In the genomic region with DNA sequence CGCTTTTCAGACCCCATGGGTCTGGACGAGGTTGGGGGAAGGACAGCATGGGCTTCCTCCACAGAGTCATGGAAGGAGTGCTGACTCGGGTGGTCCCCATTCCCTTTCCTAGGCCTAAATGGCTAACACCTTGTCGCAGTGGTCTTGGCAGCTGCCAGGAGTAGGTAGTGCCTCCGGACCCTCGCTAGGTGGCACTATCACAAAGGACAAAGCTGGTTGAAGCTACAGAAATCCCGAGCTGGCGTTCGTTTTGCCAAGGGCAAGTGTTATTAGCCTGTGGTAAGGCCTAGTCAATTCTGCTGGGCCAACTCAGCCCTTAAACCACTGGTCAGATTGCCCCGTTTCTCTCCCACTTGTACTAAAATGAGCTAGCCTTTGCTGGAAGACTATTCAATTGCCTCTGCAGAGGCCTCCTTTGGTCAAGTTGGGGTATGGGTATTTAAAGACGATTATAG, we compare ENCODE assay signal across 8 cellular contexts. TPM values are rescaled to one million over a fixed set of nuclear protein-coding genes. Genes with fewer than 3 reads are reported as not detected.
A peak's percentile ranks its signal among the peaks of the same experiment; 100 is the strongest.
DNase-seq lines count a peak whose midpoint lies in the region; ATAC-seq and TF ChIP-seq lines count a peak whose summit lies in the region.

No MANE protein-coding gene starts in this region.

- H3K79me2 ChIP-seq in hepatocyte, result peaks cover 37% of the 10 kb centered on the region

- intact Hi-C loops in aorta (cut with DNase I), result loop anchor here (2.0 to 5.0 kb wide), 4 partner anchors 47 to 378 kb away; partner anchors contain the start of gene PMVK (in 1 of the 2)

- ATAC-seq in HG02870 (IDR thresholded peaks at IDR 0.05; ENCODE audit: unreplicated experiment) (peak; percentile 35), aorta (ENCODE audit: low FRiP score) (peak; percentile 91)

- peak; percentile 77 for DNase-seq in GM04504 (ENCODE audit: low read depth)
- DNase-seq in NCI-H187 (lab: John Stamatoyannopoulos, UW), result peak; percentile 94 to 96
- peak; percentile 65 for DNase-seq in T-helper 22 cell (ENCODE audit: low read depth)
- DNase-seq in astrocyte of the cerebellum (ENCODE audit: low read depth), result peak; percentile 90
- DNase-seq in hepatocyte (ENCODE audit: low spot score), result peak; percentile 94
- DNase-seq in aorta, result peak; percentile 90 to 92

- peak; percentile 88 for TF ChIP-seq CTCF in astrocyte of the cerebellum (IDR thresholded peaks at IDR 0.05; ENCODE audit: low read depth, low read length, missing control alignments)
- TF ChIP-seq CTCF in hepatocyte (IDR thresholded peaks at IDR 0.05; ENCODE audit: poor library complexity), result peak; percentile 95

- H3K27ac ChIP-seq in hepatocyte, result peak overlapping the region; percentile 95
- peak overlapping the region; percentile 88 for H3K27ac ChIP-seq in rectal smooth muscle tissue (ENCODE audit: low read depth, low read length)
- peak overlapping the region in 1 of 2 donors; percentile 38 for H3K27ac ChIP-seq in aorta (ENCODE audit: low read depth in 1 of 2, low read length in 2 of 2)

- peak overlapping the region; percentile 88 for H3K4me2 ChIP-seq in hepatocyte

- H3K4me1 ChIP-seq in hepatocyte (ENCODE audit: insufficient read depth), result peaks cover 8% of the 10 kb centered on the region
- peaks cover 21% of the 10 kb centered on the region for H3K4me1 ChIP-seq in rectal smooth muscle tissue (ENCODE audit: control insufficient read depth, insufficient read depth, low read length)
- H3K4me1 ChIP-seq in aorta (ENCODE audit: control insufficient read depth in 1 of 2, insufficient read depth in 2 of 2, low read length in 2 of 2), result peaks cover 2 to 8% of the 10 kb centered on the region in 2 donors

- peak overlapping the region; percentile 49 for H3K9ac ChIP-seq in rectal smooth muscle tissue (ENCODE audit: low read length)

- H3K9me3 ChIP-seq in hepatocyte (ENCODE audit: low read depth) (no peaks in the 10 kb centered on the region), aorta (ENCODE audit: control insufficient read depth, low read length) (no peaks in the 10 kb centered on the region)

- peak overlapping the region; percentile 87 for H2AFZ ChIP-seq in hepatocyte

- 7% methylated on average over 11 of the region's 11 CpGs for WGBS in hepatocyte (ENCODE audit: low lambda C conversion rate, missing lambda C conversion rate)
- 5 to 7% methylated on average over 11 of the region's 11 CpGs for WGBS in aorta, 2 donors

- H3K4me3 ChIP-seq in astrocyte of the cerebellum (ENCODE audit: low read depth, low read length) (peak overlapping the region; percentile 90), hepatocyte (peak overlapping the region; percentile 37), rectal smooth muscle tissue (ENCODE audit: low read length) (peak overlapping the region; percentile 96), aorta (ENCODE audit: low read length in 2 of 2) (peak overlapping the region; percentile 16 to 36)

- peaks cover 19% of the 10 kb centered on the region for H4K20me1 ChIP-seq in hepatocyte (ENCODE audit: insufficient read depth, poor library complexity, severe bottlenecking)

- H3K27me3 ChIP-seq in hepatocyte, result no peaks in the 10 kb centered on the region
- H3K27me3 ChIP-seq in rectal smooth muscle tissue (ENCODE audit: control insufficient read depth, insufficient read depth, low read length), result no peaks in the 10 kb centered on the region
- H3K27me3 ChIP-seq in aorta (ENCODE audit: control insufficient read depth in 1 of 2, insufficient read depth in 2 of 2, low read length in 1 of 2), result no peaks in the 10 kb centered on the region

- in situ Hi-C loops in astrocyte of the cerebellum (cut with HindIII; ENCODE audit: low sequenced_read_pairs), result loop anchor here (5.0 kb wide), 2 partner anchors 37 to 77 kb away; no protein-coding TSS in a partner anchor

- no peaks in the 10 kb centered on the region for H3K9me2 ChIP-seq in hepatocyte (replicated peaks; ENCODE audit: insufficient read depth)

- H3K36me3 ChIP-seq in hepatocyte (replicated peaks; ENCODE audit: insufficient read depth, low read depth) (peaks cover 3% of the 10 kb centered on the region), rectal smooth muscle tissue (ENCODE audit: control insufficient read depth, insufficient read depth, low read length) (peaks cover 7% of the 10 kb centered on the region), aorta (ENCODE audit: control insufficient read depth in 1 of 2, insufficient read depth in 2 of 2, low read length in 1 of 2) (peaks cover 6 to 7% of the 10 kb centered on the region in 2 donors)

RNA-seq across cellular contexts. Expression of gene UBE2Q1, which starts 1.1 kb away (rescaled TPM):
- 46.9 and 50.3 TPM in 2 replicates for total RNA-seq in hepatocyte
- polyA plus RNA-seq in hepatocyte, result 58.6 and 60.3 TPM in 2 replicates
- total RNA-seq in aorta, result 10 to 100 TPM; 55.5 to 63.9 TPM
- 10 to 100 TPM; 25.5 to 34.4 TPM for polyA plus RNA-seq in aorta

RNA-seq across cellular contexts. Expression of gene CHRNB2, which starts 8.1 kb away (rescaled TPM):
- total RNA-seq in hepatocyte, result 0.08 and 0.70 TPM in 2 replicates
- polyA plus RNA-seq in hepatocyte, result 0.33 TPM in 1 of 2 replicates, not detected in the other
- not detected for total RNA-seq in aorta
- under 1 TPM in 1 of 2 donors, not detected in 1; 0.08 TPM for polyA plus RNA-seq in aorta

RNA-seq across cellular contexts. Expression of gene ADAR, which starts 48.5 kb away (rescaled TPM):
- total RNA-seq in hepatocyte (103 and 104 TPM in 2 replicates), aorta (100 to 1,000 TPM; 125 to 138 TPM)
- polyA plus RNA-seq in hepatocyte (57.4 and 65.8 TPM in 2 replicates), aorta (10 to 100 TPM; 22.9 to 33.7 TPM)

RNA-seq across cellular contexts. Expression of gene SHE, which starts 57.3 kb away (rescaled TPM):
- total RNA-seq in hepatocyte, result 0.32 and 0.60 TPM in 2 replicates
- 0.41 TPM in 1 of 2 replicates, not detected in the other for polyA plus RNA-seq in hepatocyte
- 10 to 100 TPM; 20.2 to 44.1 TPM for total RNA-seq in aorta
- polyA plus RNA-seq in aorta, result 1 to 10 TPM; 2.9 to 7.0 TPM

RNA-seq across cellular contexts. Expression of gene TDRD10, which starts 57.5 kb away (rescaled TPM):
- total RNA-seq in hepatocyte (0.20 TPM in 1 of 2 replicates, not detected in the other), aorta (10 to 100 TPM in 1 of 2 donors, 1 to 10 TPM in 1; 3.8 to 16.5 TPM)
- polyA plus RNA-seq in hepatocyte (0.09 TPM in 1 of 2 replicates, not detected in the other), aorta (1 to 10 TPM; 1.1 to 2.6 TPM)

Comparison
In these comparisons a context has a peak if more than half of its experiments do, and no peak if none do; other contexts are left out.
1. H3K4me3 ChIP-seq: peak in every context shown above with its lines; median percentile 96 in rectal smooth muscle tissue; 90 in astrocyte of the cerebellum; 37 in hepatocyte; 26 in aorta.